7 cellular contexts compared by ENCODE assay signal in genomic region chr4:49129870-49130269, GRCh38.
DNase-seq lines count a peak whose midpoint lies in the region; ATAC-seq and TF ChIP-seq lines count a peak whose summit lies in the region.
"Not testable (repeated sequence)": the region's sequence is repeated elsewhere in the genome, so short reads cannot be mapped to it uniquely, and the experiment has no call there.

No MANE protein-coding gene starts in this region.

- H3K27ac ChIP-seq in heart left ventricle; left lung; gastrocnemius medialis; aorta (ENCODE audit: low read depth in 1 of 2, low read length in 2 of 2): not testable (repeated sequence)

- intact Hi-C loops in heart left ventricle (cut with DNase I); left lung (cut with DNase I); gastrocnemius medialis (cut with DNase I; ENCODE audit: low total_unique reads); aorta (cut with DNase I): not testable (repeated sequence)

- H3K27ac Mint-ChIP-seq in natural killer cell treated with Interleukin-12 subunit alpha and Interleukin-12 subunit beta and Interleukin-15 and Interleukin-18, amount 100 ng/mL, for 72 hours: not testable (repeated sequence)

- H3K4me1 ChIP-seq in heart left ventricle; left lung; gastrocnemius medialis; aorta (ENCODE audit: control insufficient read depth in 1 of 2, insufficient read depth in 2 of 2, low read length in 2 of 2): not testable (repeated sequence)

- TF ChIP-seq CTCF in heart left ventricle (IDR thresholded peaks at IDR 0.05); left lung (IDR thresholded peaks at IDR 0.05); gastrocnemius medialis (IDR thresholded peaks at IDR 0.05 in 4 of 5, conservative IDR thresholded peaks at IDR 0.05 in 1 of 5): not testable (repeated sequence)

- H3K9me3 Mint-ChIP-seq in natural killer cell treated with Interleukin-12 subunit alpha and Interleukin-12 subunit beta and Interleukin-15 and Interleukin-18, amount 100 ng/mL, for 72 hours: peaks cover 18% of the 10 kb centered on the region

- peaks cover 22% of the 10 kb centered on the region for H3K36me3 Mint-ChIP-seq in natural killer cell treated with Interleukin-12 subunit alpha and Interleukin-12 subunit beta and Interleukin-15 and Interleukin-18, amount 100 ng/mL, for 72 hours

- ATAC-seq in HG02798 (IDR thresholded peaks at IDR 0.05; ENCODE audit: poor library complexity, unreplicated experiment): peak; percentile 38
- ATAC-seq in esophagus mucosa: peak; percentile 67
- peak in 3 of 4 donors; percentile 53 to 67 (median 62) for ATAC-seq in heart left ventricle
- peak; percentile 64 for ATAC-seq in left lung
- peak; percentile 58 to 71 for ATAC-seq in natural killer cell treated with Interleukin-12 subunit alpha and Interleukin-12 subunit beta and Interleukin-15 and Interleukin-18, amount 100 ng/mL, for 72 hours
- peak; percentile 21 to 60 for ATAC-seq in gastrocnemius medialis
- ATAC-seq in aorta (ENCODE audit: low FRiP score): peak; percentile 86

- H3K27me3 Mint-ChIP-seq in natural killer cell treated with Interleukin-12 subunit alpha and Interleukin-12 subunit beta and Interleukin-15 and Interleukin-18, amount 100 ng/mL, for 72 hours: not testable (repeated sequence)

- H3K36me3 ChIP-seq in heart left ventricle; left lung; gastrocnemius medialis; aorta (ENCODE audit: control insufficient read depth in 1 of 2, insufficient read depth in 2 of 2, low read length in 1 of 2): not testable (repeated sequence)

- not testable (repeated sequence) for TF ChIP-seq POLR2A in heart left ventricle (IDR thresholded peaks at IDR 0.05); gastrocnemius medialis (IDR thresholded peaks at IDR 0.05)

- H3K4me1 Mint-ChIP-seq in natural killer cell treated with Interleukin-12 subunit alpha and Interleukin-12 subunit beta and Interleukin-15 and Interleukin-18, amount 100 ng/mL, for 72 hours (ENCODE audit: low read depth in 2 of 2): not testable (repeated sequence)

- H3K9me3 ChIP-seq in heart left ventricle; left lung; gastrocnemius medialis; aorta (ENCODE audit: control insufficient read depth, low read length): not testable (repeated sequence)

- DNase-seq in heart left ventricle; left lung; natural killer cell treated with Interleukin-12 subunit alpha and Interleukin-12 subunit beta and Interleukin-15 and Interleukin-18, amount 100 ng/mL, for 72 hours (ENCODE audit: low spot score); gastrocnemius medialis; aorta: not testable (repeated sequence)

- not testable (repeated sequence) for H3K27me3 ChIP-seq in heart left ventricle; left lung; gastrocnemius medialis; aorta (ENCODE audit: control insufficient read depth in 1 of 2, insufficient read depth in 2 of 2, low read length in 1 of 2)

- not testable (repeated sequence) for H3K4me3 ChIP-seq in heart left ventricle; left lung; gastrocnemius medialis; aorta (ENCODE audit: low read length in 2 of 2)

- H3K4me3 Mint-ChIP-seq in natural killer cell treated with Interleukin-12 subunit alpha and Interleukin-12 subunit beta and Interleukin-15 and Interleukin-18, amount 100 ng/mL, for 72 hours: not testable (repeated sequence)

- WGBS in heart left ventricle, 4 donors: 34 to 80% (median 55%) methylated on average over 3 to 8 of the region's 8 CpGs
- WGBS in aorta, 2 donors: 69 to 81% methylated on average over 7 to 8 of the region's 8 CpGs

- in situ Hi-C loops in gastrocnemius medialis (cut with MboI; ENCODE audit: low sequenced_read_pairs in 4 of 4): not testable (repeated sequence)
